Comparison of ENCODE assay signal across 1 cellular context in genomic region chr9:124861342-124862229, GRCh38.
A peak's percentile ranks its signal among the peaks of the same experiment; 100 is the strongest.
TF ChIP-seq lines count a peak whose summit lies in the region.

TSS of gene ARPC5L (plus strand) at chr9:124862130. CDS start at chr9:124869291, 7,161 bp downstream.
TSS of gene RPL35 (minus strand) at chr9:124861957. CDS start at chr9:124861912, 45 bp downstream.

TF ChIP-seq in HEK293, 187 proteins besides CTCF, POLR2A, EP300 and RAD21 (continued from another document and continues in another):
- TF ChIP-seq ZNF518A (tag by site-specific recombination; conservative IDR thresholded peaks at IDR 0.05; ENCODE audit: low read depth) (peak; percentile 65), FEZF1 (tag by site-specific recombination; IDR thresholded peaks at IDR 0.05) (no peak), ZNF704 (tag by site-specific recombination; IDR thresholded peaks at IDR 0.05) (no peak), ZNF768 (tag by site-specific recombination; IDR thresholded peaks at IDR 0.05) (no peak), ZNF37A (tag by site-specific recombination; IDR thresholded peaks at IDR 0.05) (no peak), KLF9 (tag by site-specific recombination; IDR thresholded peaks at IDR 0.05; ENCODE audit: low read depth) (peak; percentile 71), ZNF629 (tag by site-specific recombination; IDR thresholded peaks at IDR 0.05) (peak; percentile 97), ZNF324 (tag by site-specific recombination; IDR thresholded peaks at IDR 0.05) (0 out of 2 replicates have a peak, but pooled peaks have one; percentile 38), ZNF514 (tag by site-specific recombination; IDR thresholded peaks at IDR 0.05) (no peak), KLF7 (tag by site-specific recombination; IDR thresholded peaks at IDR 0.05; ENCODE audit: borderline replicate concordance) (peak; percentile 73; the same call in 1 of the 2 replicates), ZNF571 (tag by site-specific recombination; IDR thresholded peaks at IDR 0.05) (no peak), ZBTB26 (tag by site-specific recombination; optimal IDR thresholded peaks at IDR 0.05) (peak; percentile 77), YY1 (tag by site-specific recombination; IDR thresholded peaks at IDR 0.05) (peak; percentile 73), SP2 (tag by site-specific recombination; IDR thresholded peaks at IDR 0.05) (peak; percentile 90), ZNF585B (tag by site-specific recombination; IDR thresholded peaks at IDR 0.05) (no peak), ZNF600 (tag by site-specific recombination; IDR thresholded peaks at IDR 0.05) (peak; percentile 38; the same call in 1 of the 2 replicates), ZEB2 (tag by site-specific recombination; IDR thresholded peaks at IDR 0.05) (peak; percentile 94; the same call in 1 of the 2 replicates), ZNF239 (tag by site-specific recombination; IDR thresholded peaks at IDR 0.05) (0 out of 2 replicates have a peak, but pooled peaks have one; percentile 10), ZNF394 (tag by site-specific recombination; IDR thresholded peaks at IDR 0.05; ENCODE audit: borderline replicate concordance) (peak; percentile 55; the same call in 1 of the 2 replicates), SP3 (tag by site-specific recombination; IDR thresholded peaks at IDR 0.05) (peak; percentile 94), ZFP3 (tag by site-specific recombination; IDR thresholded peaks at IDR 0.05; ENCODE audit: low read depth) (no peak), ZNF561 (tag by site-specific recombination; IDR thresholded peaks at IDR 0.05; ENCODE audit: borderline replicate concordance) (0 out of 2 replicates have a peak, but pooled peaks have one; percentile 43), ZNF138 (tag by site-specific recombination; IDR thresholded peaks at IDR 0.05; ENCODE audit: borderline replicate concordance) (no peak), PRDM4 (tag by site-specific recombination; IDR thresholded peaks at IDR 0.05) (no peak), ZIC2 (tag by site-specific recombination; IDR thresholded peaks at IDR 0.05) (peak; percentile 27; the same call in 1 of the 2 replicates), YY2 (tag by site-specific recombination; IDR thresholded peaks at IDR 0.05) (peak; percentile 43; the same call in 1 of the 2 replicates), ZBTB10 (tag by site-specific recombination; IDR thresholded peaks at IDR 0.05) (peak; percentile 98; the same call in 1 of the 2 replicates), ZNF366 (tag by site-specific recombination; conservative IDR thresholded peaks at IDR 0.05) (0 out of 2 replicates have a peak, but pooled peaks have one; percentile 12), ZNF354C (tag by site-specific recombination; IDR thresholded peaks at IDR 0.05; ENCODE audit: borderline replicate concordance, low read depth) (no peak), ZBTB20 (tag by site-specific recombination; IDR thresholded peaks at IDR 0.05) (0 out of 2 replicates have a peak, but pooled peaks have one; percentile 62), ZNF596 (tag by site-specific recombination; IDR thresholded peaks at IDR 0.05) (no peak), ZFP41 (tag by site-specific recombination; IDR thresholded peaks at IDR 0.05; ENCODE audit: borderline replicate concordance) (no peak), ZNF10 (tag by site-specific recombination; IDR thresholded peaks at IDR 0.05) (no peak), SETDB1 (IDR thresholded peaks at IDR 0.05; ENCODE audit: insufficient read length, low read length) (no peak), GLIS1 (tag by site-specific recombination; IDR thresholded peaks at IDR 0.05) (peak; percentile 28; the same call in 1 of the 2 replicates), ZFP37 (tag by site-specific recombination; IDR thresholded peaks at IDR 0.05) (0 out of 2 replicates have a peak, but pooled peaks have one; percentile 59), ZNF707 (tag by site-specific recombination; IDR thresholded peaks at IDR 0.05) (no peak), ZNF658 (tag by site-specific recombination; IDR thresholded peaks at IDR 0.05) (no peak)
- TF ChIP-seq, protein P1, sequence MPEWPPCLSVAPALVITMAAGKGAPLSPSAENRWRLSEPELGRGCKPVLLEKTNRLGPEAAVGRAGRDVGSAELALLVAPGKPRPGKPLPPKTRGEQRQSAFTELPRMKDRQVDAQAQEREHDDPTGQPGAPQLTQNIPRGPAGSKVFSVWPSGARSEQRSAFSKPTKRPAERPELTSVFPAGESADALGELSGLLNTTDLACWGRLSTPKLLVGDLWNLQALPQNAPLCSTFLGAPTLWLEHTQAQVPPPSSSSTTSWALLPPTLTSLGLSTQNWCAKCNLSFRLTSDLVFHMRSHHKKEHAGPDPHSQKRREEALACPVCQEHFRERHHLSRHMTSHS (tag by site-specific recombination; IDR thresholded peaks at IDR 0.05), result no peak
- TF ChIP-seq, protein P2, sequence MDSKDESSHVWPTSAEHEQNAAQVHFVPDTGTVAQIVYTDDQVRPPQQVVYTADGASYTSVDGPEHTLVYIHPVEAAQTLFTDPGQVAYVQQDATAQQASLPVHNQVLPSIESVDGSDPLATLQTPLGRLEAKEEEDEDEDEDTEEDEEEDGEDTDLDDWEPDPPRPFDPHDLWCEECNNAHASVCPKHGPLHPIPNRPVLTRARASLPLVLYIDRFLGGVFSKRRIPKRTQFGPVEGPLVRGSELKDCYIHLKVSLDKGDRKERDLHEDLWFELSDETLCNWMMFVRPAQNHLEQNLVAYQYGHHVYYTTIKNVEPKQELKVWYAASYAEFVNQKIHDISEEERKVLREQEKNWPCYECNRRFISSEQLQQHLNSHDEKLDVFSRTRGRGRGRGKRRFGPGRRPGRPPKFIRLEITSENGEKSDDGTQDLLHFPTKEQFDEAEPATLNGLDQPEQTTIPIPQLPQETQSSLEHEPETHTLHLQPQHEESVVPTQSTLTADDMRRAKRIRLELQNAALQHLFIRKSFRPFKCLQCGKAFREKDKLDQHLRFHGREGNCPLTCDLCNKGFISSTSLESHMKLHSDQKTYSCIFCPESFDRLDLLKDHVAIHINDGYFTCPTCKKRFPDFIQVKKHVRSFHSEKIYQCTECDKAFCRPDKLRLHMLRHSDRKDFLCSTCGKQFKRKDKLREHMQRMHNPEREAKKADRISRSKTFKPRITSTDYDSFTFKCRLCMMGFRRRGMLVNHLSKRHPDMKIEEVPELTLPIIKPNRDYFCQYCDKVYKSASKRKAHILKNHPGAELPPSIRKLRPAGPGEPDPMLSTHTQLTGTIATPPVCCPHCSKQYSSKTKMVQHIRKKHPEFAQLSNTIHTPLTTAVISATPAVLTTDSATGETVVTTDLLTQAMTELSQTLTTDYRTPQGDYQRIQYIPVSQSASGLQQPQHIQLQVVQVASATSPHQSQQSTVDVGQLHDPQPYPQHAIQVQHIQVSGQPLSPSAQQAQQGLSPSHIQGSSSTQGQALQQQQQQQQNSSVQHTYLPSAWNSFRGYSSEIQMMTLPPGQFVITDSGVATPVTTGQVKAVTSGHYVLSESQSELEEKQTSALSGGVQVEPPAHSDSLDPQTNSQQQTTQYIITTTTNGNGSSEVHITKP (tag by site-specific recombination; IDR thresholded peaks at IDR 0.05), result peak; percentile 97
- TF ChIP-seq, protein P3, sequence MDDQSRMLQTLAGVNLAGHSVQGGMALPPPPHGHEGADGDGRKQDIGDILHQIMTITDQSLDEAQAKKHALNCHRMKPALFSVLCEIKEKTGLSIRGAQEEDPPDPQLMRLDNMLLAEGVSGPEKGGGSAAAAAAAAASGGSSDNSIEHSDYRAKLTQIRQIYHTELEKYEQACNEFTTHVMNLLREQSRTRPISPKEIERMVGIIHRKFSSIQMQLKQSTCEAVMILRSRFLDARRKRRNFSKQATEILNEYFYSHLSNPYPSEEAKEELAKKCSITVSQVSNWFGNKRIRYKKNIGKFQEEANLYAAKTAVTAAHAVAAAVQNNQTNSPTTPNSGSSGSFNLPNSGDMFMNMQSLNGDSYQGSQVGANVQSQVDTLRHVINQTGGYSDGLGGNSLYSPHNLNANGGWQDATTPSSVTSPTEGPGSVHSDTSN (CRISPR knock-in tag; IDR thresholded peaks at IDR 0.05), result peak; percentile 59; the same call in 1 of the 2 replicates
